In genomic region chr15:82172506-82172905, GRCh38 we compare ENCODE assay signal across 19 cellular contexts.
A peak's percentile ranks its signal among the peaks of the same experiment; 100 is the strongest.
DNase-seq lines count a peak whose midpoint lies in the region; ATAC-seq, FAIRE-seq and TF ChIP-seq lines count a peak whose summit lies in the region.
"Had no signal": no experiment of that assay in that cellular context is flagged by ENCODE, and none has a peak within 500 bp of the region (broad histone marks: within the 10 kb centered on the region; RNA-seq: fewer than 3 reads in every experiment).

No MANE protein-coding gene starts in this region.

- CTCF ChIA-PET in HCT116 (lab: Charles Lee): no interaction called here
- CTCF ChIA-PET in PC-3 (lab: Charles Lee): interaction anchor here (0.6 kb wide), 1 partner anchor 64 kb away, joined by 3 read pairs; no protein-coding TSS in a partner anchor
- CTCF ChIA-PET in endothelial cell of umbilical vein (lab: Charles Lee): interaction anchor here (1.3 to 2.5 kb wide), 2 partner anchors 9 to 64 kb away, joined by 3 to 7 read pairs; no protein-coding TSS in a partner anchor

- BruUV-seq in HCT116 (replicated peaks; lab: Mats Ljungman, UMichigan) (no TSS peak), PC-3 (replicated peaks; lab: Mats Ljungman, UMichigan) (no TSS peak), endothelial cell of umbilical vein (replicated peaks; lab: Mats Ljungman, UMichigan) (no TSS peak)

- peaks cover 0 to 9% of the 10 kb centered on the region in 2 experiments; a peak in 2 of 4 replicates for H3K4me1 ChIP-seq in HCT116 (ENCODE audit: control insufficient read depth in 1 of 2, insufficient read depth in 2 of 2, low read length in 2 of 2)
- H3K4me1 ChIP-seq in PC-3 (ENCODE audit: insufficient read depth, low read length): peaks cover 11% of the 10 kb centered on the region
- no peaks in the 10 kb centered on the region for H3K4me1 ChIP-seq in endothelial cell of umbilical vein (ENCODE audit: control insufficient read depth, extremely low read depth, insufficient read depth, low read length)
- H3K4me1 ChIP-seq in smooth muscle cell (ENCODE audit: low read depth): no peaks in the 10 kb centered on the region
- no peaks in the 10 kb centered on the region for H3K4me1 ChIP-seq in small intestine (ENCODE audit: control insufficient read depth in 2 of 2, insufficient read depth in 1 of 2, low read depth in 1 of 2, low read length in 1 of 2)

- POLR2A ChIA-PET in HCT116 (lab: Charles Lee) (no interaction called here), PC-3 (lab: Charles Lee; ENCODE audit: unreplicated experiment) (no interaction called here), endothelial cell of umbilical vein (lab: Charles Lee) (no interaction called here)

- H2AFZ ChIP-seq in HCT116 (ENCODE audit: low read depth, low read length, poor library complexity, severe bottlenecking): no peak overlapping the region
- no peak overlapping the region for H2AFZ ChIP-seq in PC-3 (ENCODE audit: low read length)
- H2AFZ ChIP-seq in endothelial cell of umbilical vein (ENCODE audit: low read depth, low read length): no peak overlapping the region
- no peak overlapping the region for H2AFZ ChIP-seq in smooth muscle cell (ENCODE audit: low read depth)

- dilution Hi-C loops in endothelial cell of umbilical vein (cut with MboI; ENCODE audit: extremely low pct_ligation_motif_present, low sequenced_read_pairs): no loop called here

- H3K9ac ChIP-seq in HCT116 (ENCODE audit: low read length) (no peak overlapping the region), PC-3 (ENCODE audit: low read length) (no peak overlapping the region), endothelial cell of umbilical vein (replicated peaks; ENCODE audit: extremely low read depth, insufficient read depth, low read length) (no peak overlapping the region), smooth muscle cell (ENCODE audit: low read depth) (no peak overlapping the region)

- H3K4me2 ChIP-seq in HCT116 (ENCODE audit: low read length) (peak overlapping the region; percentile 26; the same call in 1 of the 2 replicates), PC-3 (ENCODE audit: low read length) (peak overlapping the region; percentile 37), endothelial cell of umbilical vein (ENCODE audit: insufficient read depth, low read length) (no peak overlapping the region), smooth muscle cell (no peak overlapping the region)

- TF ChIP-seq RAD21 in HCT116 (IDR thresholded peaks at IDR 0.05; ENCODE audit: low read depth): no peak

- H3K9me3 ChIP-seq in HCT116 (ENCODE audit: control insufficient read depth in 1 of 2, insufficient read depth in 1 of 2, low read depth in 1 of 2, low read length in 2 of 2) (no peaks in the 10 kb centered on the region), PC-3 (ENCODE audit: low read length) (no peaks in the 10 kb centered on the region), endothelial cell of umbilical vein (replicated peaks; ENCODE audit: control insufficient read depth, insufficient read depth, low read length) (no peaks in the 10 kb centered on the region), smooth muscle cell (replicated peaks; ENCODE audit: low read depth) (no peaks in the 10 kb centered on the region), small intestine (ENCODE audit: control insufficient read depth, low read depth) (no peaks in the 10 kb centered on the region)
- H3K9me3 ChIP-seq: BE2C had no signal

- H3K9me1 ChIP-seq in endothelial cell of umbilical vein (replicated peaks; ENCODE audit: control insufficient read depth, extremely low read depth, insufficient read depth, low read length): no peaks in the 10 kb centered on the region

- TF ChIP-seq POLR2A in HCT116 (IDR thresholded peaks at IDR 0.05; ENCODE audit: borderline replicate concordance, extremely low read depth, insufficient read depth, insufficient read length) (no peak), endothelial cell of umbilical vein (IDR thresholded peaks at IDR 0.05; ENCODE audit: low read depth, low read length) (no peak)

- H3K9me2 ChIP-seq in HCT116 (ENCODE audit: insufficient read depth): no peaks in the 10 kb centered on the region
- H3K9me2 ChIP-seq in PC-3 (replicated peaks; ENCODE audit: low read length): no peaks in the 10 kb centered on the region

- intact Hi-C loops in HCT116 (cut with micrococcal nuclease) (no loop called here), PC-3 (cut with micrococcal nuclease) (no loop called here), endothelial cell of umbilical vein (cut with micrococcal nuclease) (no loop called here)

- no peaks in the 10 kb centered on the region for H3K9me3 Mint-ChIP-seq in activated naive CD4-positive, alpha-beta T cell treated with anti-CD3 and anti-CD28 coated beads, Interleukin-2, amount 50 U/mL, for 72 hours
- H3K9me3 Mint-ChIP-seq: CD4-positive, alpha-beta memory T cell; IgD-negative memory B cell had no signal

- FAIRE-seq in endothelial cell of umbilical vein (lab: Jason Lieb, UNC) (no peak), small intestine (lab: Jason Lieb, UNC) (no peak)
- FAIRE-seq: A204.1, GM12891 had no signal

- no peaks in the 10 kb centered on the region for H3K36me3 Mint-ChIP-seq in activated naive CD4-positive, alpha-beta T cell treated with anti-CD3 and anti-CD28 coated beads, Interleukin-2, amount 50 U/mL, for 72 hours

- no peaks in the 10 kb centered on the region for H3K27me3 ChIP-seq in HCT116 (ENCODE audit: insufficient read depth, low read length)
- H3K27me3 ChIP-seq in PC-3 (ENCODE audit: low read length): no peaks in the 10 kb centered on the region
- no peaks in the 10 kb centered on the region for H3K27me3 ChIP-seq in endothelial cell of umbilical vein (ENCODE audit: control insufficient read depth in 2 of 2, insufficient read depth in 2 of 2, low read length in 2 of 2)
- H3K27me3 ChIP-seq in smooth muscle cell (ENCODE audit: low read depth): no peaks in the 10 kb centered on the region
- no peaks in the 10 kb centered on the region for H3K27me3 ChIP-seq in small intestine (ENCODE audit: control insufficient read depth in 2 of 2, insufficient read depth in 2 of 2, low read length in 2 of 2)
- H3K27me3 ChIP-seq: BE2C had no signal

- H4K20me1 ChIP-seq in HCT116 (ENCODE audit: insufficient read depth): no peaks in the 10 kb centered on the region
- H4K20me1 ChIP-seq in PC-3 (ENCODE audit: low read length): no peaks in the 10 kb centered on the region
- H4K20me1 ChIP-seq in endothelial cell of umbilical vein (replicated peaks; ENCODE audit: control insufficient read depth, extremely low read depth, insufficient read depth, low read length): no peaks in the 10 kb centered on the region
- H4K20me1 ChIP-seq in smooth muscle cell (ENCODE audit: low read depth): no peaks in the 10 kb centered on the region

- RAD21 ChIA-PET in HCT116 (lab: Charles Lee; ENCODE audit: low non-redundant PET in 1 of 2, low total read pairs in 2 of 2, uncharacterized antibody in 2 of 2, unreplicated experiment in 2 of 2): no interaction called here

- no peaks in the 10 kb centered on the region for H3F3A ChIP-seq in PC-3 (ENCODE audit: low read length, unreplicated experiment)
- H3F3A ChIP-seq in smooth muscle cell (ENCODE audit: low read depth): no peaks in the 10 kb centered on the region

- DNase-seq in HCT116 (ENCODE audit: low read depth, low spot score) (peak; percentile 6), PC-3 (peak; percentile 69), endothelial cell of umbilical vein (ENCODE audit: low read depth, low spot score) (no peak), smooth muscle cell (lab: John Stamatoyannopoulos, UW; ENCODE audit: unreplicated experiment) (no peak), small intestine (no peak), NCI-H1436 treated with DMSO at 0.1 percent for 48 hours (lab: John Stamatoyannopoulos, UW) (no peak)
- no peak for DNase-seq in activated naive CD4-positive, alpha-beta T cell treated with anti-CD3 and anti-CD28 coated beads, Interleukin-2, amount 50 U/mL, for 72 hours (ENCODE audit: low spot score in 2 of 2)
- DNase-seq: BE2C; CD4-positive, alpha-beta memory T cell; DMS153; DMS79 treated with DMSO at 0.1 percent for 48 hours; EL; GOT3; HCEC 1CT had no signal

- H3K36me3 ChIP-seq in HCT116 (ENCODE audit: control insufficient read depth in 1 of 2, insufficient read depth in 2 of 2, low read length in 2 of 2): no peaks in the 10 kb centered on the region
- no peaks in the 10 kb centered on the region for H3K36me3 ChIP-seq in PC-3 (ENCODE audit: low read depth, low read length)
- no peaks in the 10 kb centered on the region for H3K36me3 ChIP-seq in endothelial cell of umbilical vein (ENCODE audit: control insufficient read depth in 2 of 2, extremely low read depth in 1 of 2, insufficient read depth in 2 of 2, low read length in 2 of 2)
- no peaks in the 10 kb centered on the region for H3K36me3 ChIP-seq in smooth muscle cell (ENCODE audit: low read depth)
- H3K36me3 ChIP-seq in small intestine (ENCODE audit: control insufficient read depth in 2 of 2, insufficient read depth in 2 of 2, low read length in 2 of 2): no peaks in the 10 kb centered on the region
- H3K36me3 ChIP-seq: BE2C had no signal

- WGBS in smooth muscle cell (ENCODE audit: low lambda C conversion rate): 90% methylated on average over 4 of the region's 4 CpGs
- WGBS in small intestine, 3 donors: 90 to 95% (median 94%) methylated on average over 4 of the region's 4 CpGs

- H3K79me2 ChIP-seq in HCT116 (ENCODE audit: insufficient read depth, low read length): no peaks in the 10 kb centered on the region
- H3K79me2 ChIP-seq in PC-3 (ENCODE audit: low read length): no peaks in the 10 kb centered on the region
- no peaks in the 10 kb centered on the region for H3K79me2 ChIP-seq in endothelial cell of umbilical vein (ENCODE audit: control insufficient read depth, insufficient read depth, low read length)
- H3K79me2 ChIP-seq in smooth muscle cell (ENCODE audit: low read depth): no peaks in the 10 kb centered on the region

- H3K27ac Mint-ChIP-seq in activated naive CD4-positive, alpha-beta T cell treated with anti-CD3 and anti-CD28 coated beads, Interleukin-2, amount 50 U/mL, for 72 hours: no peak overlapping the region
- H3K27ac Mint-ChIP-seq: CD4-positive, alpha-beta memory T cell; IgD-negative memory B cell had no signal

- H3K4me3 ChIP-seq in HCT116 (replicated peaks in 1 of 2; ENCODE audit: low read depth in 1 of 2, low read length in 2 of 2): no peak overlapping the region
- no peak overlapping the region for H3K4me3 ChIP-seq in PC-3 (ENCODE audit: low read length)
- H3K4me3 ChIP-seq in endothelial cell of umbilical vein (replicated peaks in 1 of 3; ENCODE audit: insufficient read depth in 1 of 3, low read depth in 1 of 3, low read length in 3 of 3): no peak overlapping the region
- H3K4me3 ChIP-seq in smooth muscle cell: no peak overlapping the region
- no peak overlapping the region for H3K4me3 ChIP-seq in small intestine (ENCODE audit: low read depth in 1 of 2, low read length in 2 of 2)

- ATAC-seq in HCT116 (no peak; the same call in 1 of the 2 replicates), PC-3 (no peak)
- ATAC-seq in activated naive CD4-positive, alpha-beta T cell treated with anti-CD3 and anti-CD28 coated beads, Interleukin-2, amount 50 U/mL, for 72 hours: no peak

- no peak for TF ChIP-seq CTCF in HCT116 (IDR thresholded peaks at IDR 0.05 in 2 of 3, conservative IDR thresholded peaks at IDR 0.05 in 1 of 3; ENCODE audit: borderline replicate concordance in 1 of 3, insufficient read depth in 1 of 3, low read depth in 2 of 3, low read length in 2 of 3)
- TF ChIP-seq CTCF in PC-3 (conservative IDR thresholded peaks at IDR 0.05; ENCODE audit: low read depth, low read length): no peak
- no peak for TF ChIP-seq CTCF in endothelial cell of umbilical vein (IDR thresholded peaks at IDR 0.05; ENCODE audit: extremely low read depth in 1 of 2, insufficient read depth in 1 of 2, low read depth in 1 of 2, low read length in 2 of 2)
- TF ChIP-seq CTCF in smooth muscle cell (IDR thresholded peaks at IDR 0.05; ENCODE audit: borderline replicate concordance, insufficient read depth, poor library complexity, severe bottlenecking): no peak

- no peak overlapping the region for H3K27ac ChIP-seq in HCT116 (ENCODE audit: low read depth, low read length)
- no peak overlapping the region for H3K27ac ChIP-seq in PC-3 (ENCODE audit: low read length)
- H3K27ac ChIP-seq in endothelial cell of umbilical vein (ENCODE audit: insufficient read depth, low read depth, low read length): no peak overlapping the region
- peak overlapping the region; percentile 26 for H3K27ac ChIP-seq in smooth muscle cell (ENCODE audit: low read depth)
- H3K27ac ChIP-seq in small intestine (ENCODE audit: low read depth in 1 of 2, low read length in 1 of 2): no peak overlapping the region
- H3K27ac ChIP-seq: C4-2B, HL-60 had no signal

Comparison
In these comparisons a context has a peak if more than half of its experiments do, and no peak if none do; other contexts are left out.
1. DNase-seq: peak in HCT116 (single experiment) and PC-3 (single experiment); none in endothelial cell of umbilical vein (single experiment), smooth muscle cell (single experiment), activated naive CD4-positive, alpha-beta T cell treated with anti-CD3 and anti-CD28 coated beads, Interleukin-2, amount 50 U/mL, for 72 hours (0 of 2), small intestine (single experiment) and NCI-H1436 treated with DMSO at 0.1 percent for 48 hours (single experiment).
2. H3K4me2 ChIP-seq: peak in HCT116 (single experiment) and PC-3 (single experiment); none in endothelial cell of umbilical vein (single experiment) and smooth muscle cell (single experiment).